ENCODE assay signal across 9 cellular contexts in the genomic region with DNA sequence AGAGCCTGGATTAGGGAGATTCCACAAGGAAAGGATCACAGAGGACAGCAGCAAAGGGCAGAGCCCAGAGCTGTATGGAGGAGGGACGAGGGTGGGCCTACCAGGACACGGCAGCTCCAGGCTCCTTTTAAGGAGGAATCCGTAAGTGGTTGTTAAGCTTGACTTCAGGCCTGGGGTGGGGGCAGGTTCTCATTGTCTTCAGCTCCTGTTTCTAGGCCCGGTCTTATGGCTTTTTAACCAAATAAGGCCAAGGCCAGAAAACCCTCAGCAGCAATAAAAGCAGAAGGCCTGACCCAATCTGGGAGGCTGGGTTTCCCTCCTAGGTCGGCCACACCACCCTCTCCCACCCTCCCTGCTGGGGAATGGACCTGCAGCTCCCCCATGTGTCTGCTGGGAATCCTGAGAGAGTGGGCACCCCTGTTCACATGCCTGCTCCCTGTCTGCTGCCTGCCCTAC.
A peak's percentile ranks its signal among the peaks of the same experiment; 100 is the strongest.
DNase-seq lines count a peak whose midpoint lies in the region; ATAC-seq and TF ChIP-seq lines count a peak whose summit lies in the region.
"Had no signal": no experiment of that assay in that cellular context is flagged by ENCODE, and none has a peak within 500 bp of the region (broad histone marks: within the 10 kb centered on the region; RNA-seq: fewer than 3 reads in every experiment).

No MANE protein-coding gene starts in this region.

- intact Hi-C loops in ascending aorta (cut with DNase I): no loop called here
- intact Hi-C loops in tibial artery (cut with DNase I; ENCODE audit: low total_unique reads): no loop called here

- TF ChIP-seq CTCF in ascending aorta (IDR thresholded peaks at IDR 0.05): no peak
- peak; percentile 11 for TF ChIP-seq CTCF in hepatocyte (IDR thresholded peaks at IDR 0.05; ENCODE audit: poor library complexity)
- no peak for TF ChIP-seq CTCF in tibial artery (IDR thresholded peaks at IDR 0.05)

- peaks cover 0 to 4% of the 10 kb centered on the region in 2 donors for H3K9me3 Mint-ChIP-seq in activated naive CD4-positive, alpha-beta T cell treated with anti-CD3 and anti-CD28 coated beads, Interleukin-2, amount 50 U/mL, for 72 hours

- H3K9me2 ChIP-seq in hepatocyte (replicated peaks; ENCODE audit: insufficient read depth): no peaks in the 10 kb centered on the region

- no peaks in the 10 kb centered on the region for H3K36me3 Mint-ChIP-seq in activated naive CD4-positive, alpha-beta T cell treated with anti-CD3 and anti-CD28 coated beads, Interleukin-2, amount 50 U/mL, for 72 hours

- H3K27ac Mint-ChIP-seq in activated naive CD4-positive, alpha-beta T cell treated with anti-CD3 and anti-CD28 coated beads, Interleukin-2, amount 50 U/mL, for 72 hours: peak overlapping the region in 1 of 2 donors; percentile 84

- H3K27ac ChIP-seq in ascending aorta: peak overlapping the region; percentile 56 to 59
- peak overlapping the region; percentile 61 for H3K27ac ChIP-seq in hepatocyte
- H3K27ac ChIP-seq in tibial artery: peak overlapping the region; percentile 69 to 80

- H2AFZ ChIP-seq in hepatocyte: no peak overlapping the region

- H3K27me3 ChIP-seq in ascending aorta (no peaks in the 10 kb centered on the region), hepatocyte (no peaks in the 10 kb centered on the region), tibial artery (no peaks in the 10 kb centered on the region)

- H3K4me1 ChIP-seq in ascending aorta: peaks cover 0 to 14% of the 10 kb centered on the region in 2 donors
- peaks cover 16% of the 10 kb centered on the region for H3K4me1 ChIP-seq in hepatocyte (ENCODE audit: insufficient read depth)
- peaks cover 0 to 43% (median 33%) of the 10 kb centered on the region in 4 donors for H3K4me1 ChIP-seq in tibial artery

- H3K9me3 ChIP-seq in ascending aorta: no peaks in the 10 kb centered on the region
- H3K9me3 ChIP-seq in hepatocyte (ENCODE audit: low read depth): no peaks in the 10 kb centered on the region
- no peaks in the 10 kb centered on the region for H3K9me3 ChIP-seq in tibial artery

- ATAC-seq in activated naive CD4-positive, alpha-beta T cell treated with anti-CD3 and anti-CD28 coated beads, Interleukin-2, amount 50 U/mL, for 72 hours: no peak

- no peaks in the 10 kb centered on the region for H3K79me2 ChIP-seq in hepatocyte

- no peak overlapping the region for H3K4me3 ChIP-seq in ascending aorta
- no peak overlapping the region for H3K4me3 ChIP-seq in hepatocyte
- no peak overlapping the region for H3K4me3 ChIP-seq in tibial artery

- peak; percentile 30 for DNase-seq in HT1080 (ENCODE audit: low read depth)
- no peak for DNase-seq in ascending aorta (ENCODE audit: low spot score in 2 of 2)
- peak; percentile 48 for DNase-seq in hepatocyte (ENCODE audit: low spot score)
- no peak for DNase-seq in tibial artery
- no peak for DNase-seq in C1 segment of cervical spinal cord (lab: John Stamatoyannopoulos, UW)
- DNase-seq in CD1c-positive myeloid dendritic cell (ENCODE audit: extremely low spot score): no peak
- no peak for DNase-seq in activated naive CD4-positive, alpha-beta T cell treated with anti-CD3 and anti-CD28 coated beads, Interleukin-2, amount 50 U/mL, for 72 hours (ENCODE audit: low spot score in 2 of 2)
- DNase-seq: midbrain, NCI-H187 had no signal

- 33% methylated on average over 5 of the region's 5 CpGs for WGBS in hepatocyte (ENCODE audit: low lambda C conversion rate, missing lambda C conversion rate)

- no peak overlapping the region for H3K4me2 ChIP-seq in hepatocyte

- no peaks in the 10 kb centered on the region for H4K20me1 ChIP-seq in hepatocyte (ENCODE audit: insufficient read depth, poor library complexity, severe bottlenecking)

- no peaks in the 10 kb centered on the region for H3K36me3 ChIP-seq in ascending aorta
- H3K36me3 ChIP-seq in hepatocyte (replicated peaks; ENCODE audit: insufficient read depth, low read depth): no peaks in the 10 kb centered on the region
- H3K36me3 ChIP-seq in tibial artery: no peaks in the 10 kb centered on the region

Comparison
In these comparisons a context has a peak if more than half of its experiments do, and no peak if none do; other contexts are left out.
1. DNase-seq: peak in HT1080 (single experiment) and hepatocyte (single experiment); none in ascending aorta (0 of 2), tibial artery (0 of 2), C1 segment of cervical spinal cord (0 of 14), CD1c-positive myeloid dendritic cell (single experiment) and activated naive CD4-positive, alpha-beta T cell treated with anti-CD3 and anti-CD28 coated beads, Interleukin-2, amount 50 U/mL, for 72 hours (0 of 2).
2. Peak in every context shown above with its lines, with median percentiles within 50 percentile points of each other: H3K27ac ChIP-seq.